20 cellular contexts compared by ENCODE assay signal in genomic region chr1:107844009-107844408, GRCh38.
DNase-seq lines count a peak whose midpoint lies in the region; ATAC-seq, FAIRE-seq and TF ChIP-seq lines count a peak whose summit lies in the region.
"Had no signal": no experiment of that assay in that cellular context is flagged by ENCODE, and none has a peak within 500 bp of the region (broad histone marks: within the 10 kb centered on the region; RNA-seq: fewer than 3 reads in every experiment).

No MANE protein-coding gene starts in this region.

- peak overlapping the region; percentile 27 for H3K27ac Mint-ChIP-seq in activated CD8-positive, alpha-beta memory T cell treated with anti-CD3 and anti-CD28 coated beads, Interleukin-2, amount 10 ng/mL, durations not matched to agents 7 days and 5 days
- H3K27ac Mint-ChIP-seq in activated naive CD8-positive, alpha-beta T cell treated with anti-CD3 and anti-CD28 coated beads for 36 hours: peak overlapping the region; percentile 47
- H3K27ac Mint-ChIP-seq in neural progenitor cell: no peak overlapping the region

- no peaks in the 10 kb centered on the region for H3K9me3 ChIP-seq in neural progenitor cell (ENCODE audit: low read depth)
- H3K9me3 ChIP-seq: transverse colon had no signal

- no peak overlapping the region for H3K4me2 ChIP-seq in neural progenitor cell

- TF ChIP-seq CTCF in GM12865 (IDR thresholded peaks at IDR 0.05; ENCODE audit: insufficient read depth, low read depth, low read length, missing control alignments): no peak
- TF ChIP-seq CTCF in neural progenitor cell (IDR thresholded peaks at IDR 0.05): no peak

- H3K4me1 Mint-ChIP-seq in activated CD8-positive, alpha-beta memory T cell treated with anti-CD3 and anti-CD28 coated beads, Interleukin-2, amount 10 ng/mL, durations not matched to agents 7 days and 5 days: peaks cover 60% of the 10 kb centered on the region
- peaks cover 47% of the 10 kb centered on the region for H3K4me1 Mint-ChIP-seq in activated naive CD8-positive, alpha-beta T cell treated with anti-CD3 and anti-CD28 coated beads for 36 hours
- no peaks in the 10 kb centered on the region for H3K4me1 Mint-ChIP-seq in neural progenitor cell

- H3K27me3 ChIP-seq in neural progenitor cell: no peaks in the 10 kb centered on the region
- H3K27me3 ChIP-seq: SJCRH30, transverse colon had no signal

- H3K27me3 Mint-ChIP-seq in activated CD8-positive, alpha-beta memory T cell treated with anti-CD3 and anti-CD28 coated beads, Interleukin-2, amount 10 ng/mL, durations not matched to agents 7 days and 5 days: no peaks in the 10 kb centered on the region
- no peaks in the 10 kb centered on the region for H3K27me3 Mint-ChIP-seq in activated naive CD8-positive, alpha-beta T cell treated with anti-CD3 and anti-CD28 coated beads for 36 hours
- H3K27me3 Mint-ChIP-seq in neural progenitor cell (ENCODE audit: insufficient read depth, low read depth): no peaks in the 10 kb centered on the region
- H3K27me3 Mint-ChIP-seq: CD4-positive, alpha-beta T cell had no signal

- H3K79me2 ChIP-seq in neural progenitor cell (ENCODE audit: low read depth): no peaks in the 10 kb centered on the region

- no peaks in the 10 kb centered on the region for H4K20me1 ChIP-seq in neural progenitor cell (ENCODE audit: low read depth)

- no peak overlapping the region for H3K27ac ChIP-seq in neural progenitor cell
- H3K27ac ChIP-seq: SJCRH30, transverse colon had no signal

- H3K4me1 ChIP-seq in neural progenitor cell: no peaks in the 10 kb centered on the region
- H3K4me1 ChIP-seq: SJCRH30 had no signal

- CTCF ChIA-PET in activated CD8-positive, alpha-beta memory T cell treated with anti-CD3 and anti-CD28 coated beads, Interleukin-2, amount 10 ng/mL, durations not matched to agents 7 days and 5 days (lab: Charles Lee): interaction anchor here (0.8 to 0.9 kb wide), 2 partner anchors 57 to 62 kb away, joined by 3 to 4 read pairs; no protein-coding TSS in a partner anchor

- FAIRE-seq in frontal cortex (lab: Jason Lieb, UNC): no peak
- FAIRE-seq: endothelial cell of umbilical vein had no signal

- H3K4me3 ChIP-seq in GM12865 (ENCODE audit: low read depth, low read length): no peak overlapping the region
- no peak overlapping the region for H3K4me3 ChIP-seq in neural progenitor cell
- H3K4me3 ChIP-seq: SJCRH30, transverse colon had no signal

- H3K4me3 Mint-ChIP-seq in activated CD8-positive, alpha-beta memory T cell treated with anti-CD3 and anti-CD28 coated beads, Interleukin-2, amount 10 ng/mL, durations not matched to agents 7 days and 5 days: peak overlapping the region; percentile 37
- H3K4me3 Mint-ChIP-seq in activated naive CD8-positive, alpha-beta T cell treated with anti-CD3 and anti-CD28 coated beads for 36 hours: peak overlapping the region; percentile 35
- H3K4me3 Mint-ChIP-seq in neural progenitor cell: no peak overlapping the region

- H2AFZ ChIP-seq in neural progenitor cell (replicated peaks): peak overlapping the region; percentile 68

- DNase-seq in activated CD8-positive, alpha-beta memory T cell treated with anti-CD3 and anti-CD28 coated beads, Interleukin-2, amount 10 ng/mL, durations not matched to agents 7 days and 5 days: no peak
- DNase-seq in activated CD8-positive, alpha-beta memory T cell treated with anti-CD3 and anti-CD28 coated beads, Interleukin-2, amount 50 U/mL, for 4 hours: no peak
- DNase-seq in GM12865 (ENCODE audit: low read depth) (peak; percentile 24), neural progenitor cell (ENCODE audit: low spot score) (no peak), HT-29 (ENCODE audit: low spot score) (no peak), frontal cortex (ENCODE audit: low spot score in 2 of 2) (no peak)
- DNase-seq in activated naive CD8-positive, alpha-beta T cell treated with anti-CD3 and anti-CD28 coated beads for 36 hours: peak; percentile 11
- DNase-seq: activated CD4-positive, alpha-beta T cell treated with anti-CD3 and anti-CD28 coated beads for 4 hours; CD4-positive, alpha-beta T cell; DMS79 treated with DMSO at 0.1 percent for 48 hours; H7; KG1; NCI-H1048; NCI-H524 treated with DMSO at 0.1 percent for 48 hours; posterior cingulate gyrus; SJCRH30; stimulated activated CD4-positive, alpha-beta T cell treated with anti-CD3 and anti-CD28 coated beads, Interleukin-4, amount 100 ng/mL, for 24 hours; transverse colon had no signal

- peaks cover 23% of the 10 kb centered on the region for H3K36me3 Mint-ChIP-seq in activated CD8-positive, alpha-beta memory T cell treated with anti-CD3 and anti-CD28 coated beads, Interleukin-2, amount 10 ng/mL, durations not matched to agents 7 days and 5 days
- peaks cover 20% of the 10 kb centered on the region for H3K36me3 Mint-ChIP-seq in activated naive CD8-positive, alpha-beta T cell treated with anti-CD3 and anti-CD28 coated beads for 36 hours
- no peaks in the 10 kb centered on the region for H3K36me3 Mint-ChIP-seq in neural progenitor cell

- ATAC-seq in activated CD8-positive, alpha-beta memory T cell treated with anti-CD3 and anti-CD28 coated beads, Interleukin-2, amount 10 ng/mL, durations not matched to agents 7 days and 5 days: peak; percentile 23
- ATAC-seq in HG02885 (IDR thresholded peaks at IDR 0.05; ENCODE audit: poor library complexity, unreplicated experiment): no peak

- H3F3A ChIP-seq in neural progenitor cell (ENCODE audit: low read depth): no peaks in the 10 kb centered on the region

- H3K9ac ChIP-seq in neural progenitor cell: no peak overlapping the region

- H3K36me3 ChIP-seq in neural progenitor cell: no peaks in the 10 kb centered on the region
- H3K36me3 ChIP-seq: SJCRH30, transverse colon had no signal

- H3K9me3 Mint-ChIP-seq in activated CD8-positive, alpha-beta memory T cell treated with anti-CD3 and anti-CD28 coated beads, Interleukin-2, amount 10 ng/mL, durations not matched to agents 7 days and 5 days (ENCODE audit: low read depth): peaks cover 9% of the 10 kb centered on the region
- peaks cover 12% of the 10 kb centered on the region for H3K9me3 Mint-ChIP-seq in activated naive CD8-positive, alpha-beta T cell treated with anti-CD3 and anti-CD28 coated beads for 36 hours
- peaks cover 7% of the 10 kb centered on the region for H3K9me3 Mint-ChIP-seq in neural progenitor cell

Comparison
In these comparisons a context has a peak if more than half of its experiments do, and no peak if none do; other contexts are left out.
1. DNase-seq: peak in GM12865 (single experiment) and activated naive CD8-positive, alpha-beta T cell treated with anti-CD3 and anti-CD28 coated beads for 36 hours (single experiment); none in activated CD8-positive, alpha-beta memory T cell treated with anti-CD3 and anti-CD28 coated beads, Interleukin-2, amount 10 ng/mL, durations not matched to agents 7 days and 5 days (single experiment), activated CD8-positive, alpha-beta memory T cell treated with anti-CD3 and anti-CD28 coated beads, Interleukin-2, amount 50 U/mL, for 4 hours (single experiment), neural progenitor cell (single experiment), HT-29 (single experiment) and frontal cortex (0 of 2).